2 cellular contexts compared by ENCODE assay signal in the genomic region with DNA sequence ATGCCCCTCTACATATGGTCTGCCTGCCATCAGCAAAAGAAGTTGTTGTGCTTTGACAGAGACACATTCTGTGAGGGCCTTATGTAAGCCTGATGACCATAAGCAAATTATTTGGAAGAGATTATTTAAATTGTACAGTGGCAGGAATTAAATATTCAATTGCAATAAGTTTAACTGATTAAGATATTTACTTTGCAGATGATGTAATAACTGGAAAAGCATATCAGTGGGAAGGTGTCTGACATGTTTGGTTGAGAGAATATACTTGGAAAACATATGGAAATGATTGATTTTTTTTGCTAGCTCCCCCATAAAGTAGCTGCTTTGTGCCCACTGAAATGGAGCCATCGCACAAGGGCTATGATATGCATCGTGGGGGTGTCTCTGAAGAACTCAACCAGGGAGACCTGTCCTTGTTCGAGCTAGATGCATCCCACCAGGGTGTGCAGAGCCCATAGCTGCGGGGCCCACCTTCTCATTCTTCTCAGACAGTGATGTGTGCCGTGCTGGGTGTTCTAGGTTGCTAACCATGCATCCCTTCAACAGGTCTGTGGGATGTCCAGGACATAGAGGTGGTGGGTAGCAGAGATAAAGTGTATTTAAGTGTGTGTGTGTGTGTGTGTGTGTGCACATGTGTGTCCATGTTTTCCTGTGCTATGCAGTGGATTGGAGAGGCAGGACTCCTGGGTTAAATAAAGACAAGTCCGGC.
TF ChIP-seq lines count a peak whose summit lies in the region.

No MANE protein-coding gene starts in this region.

TF ChIP-seq in HEK293, 187 proteins besides CTCF, POLR2A, EP300 and RAD21 (continues in another document):
- TF ChIP-seq, protein P1, sequence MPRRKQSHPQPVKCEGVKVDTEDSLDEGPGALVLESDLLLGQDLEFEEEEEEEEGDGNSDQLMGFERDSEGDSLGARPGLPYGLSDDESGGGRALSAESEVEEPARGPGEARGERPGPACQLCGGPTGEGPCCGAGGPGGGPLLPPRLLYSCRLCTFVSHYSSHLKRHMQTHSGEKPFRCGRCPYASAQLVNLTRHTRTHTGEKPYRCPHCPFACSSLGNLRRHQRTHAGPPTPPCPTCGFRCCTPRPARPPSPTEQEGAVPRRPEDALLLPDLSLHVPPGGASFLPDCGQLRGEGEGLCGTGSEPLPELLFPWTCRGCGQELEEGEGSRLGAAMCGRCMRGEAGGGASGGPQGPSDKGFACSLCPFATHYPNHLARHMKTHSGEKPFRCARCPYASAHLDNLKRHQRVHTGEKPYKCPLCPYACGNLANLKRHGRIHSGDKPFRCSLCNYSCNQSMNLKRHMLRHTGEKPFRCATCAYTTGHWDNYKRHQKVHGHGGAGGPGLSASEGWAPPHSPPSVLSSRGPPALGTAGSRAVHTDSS (tag by site-specific recombination; IDR thresholded peaks at IDR 0.05), result no peak
- TF ChIP-seq, protein P2, sequence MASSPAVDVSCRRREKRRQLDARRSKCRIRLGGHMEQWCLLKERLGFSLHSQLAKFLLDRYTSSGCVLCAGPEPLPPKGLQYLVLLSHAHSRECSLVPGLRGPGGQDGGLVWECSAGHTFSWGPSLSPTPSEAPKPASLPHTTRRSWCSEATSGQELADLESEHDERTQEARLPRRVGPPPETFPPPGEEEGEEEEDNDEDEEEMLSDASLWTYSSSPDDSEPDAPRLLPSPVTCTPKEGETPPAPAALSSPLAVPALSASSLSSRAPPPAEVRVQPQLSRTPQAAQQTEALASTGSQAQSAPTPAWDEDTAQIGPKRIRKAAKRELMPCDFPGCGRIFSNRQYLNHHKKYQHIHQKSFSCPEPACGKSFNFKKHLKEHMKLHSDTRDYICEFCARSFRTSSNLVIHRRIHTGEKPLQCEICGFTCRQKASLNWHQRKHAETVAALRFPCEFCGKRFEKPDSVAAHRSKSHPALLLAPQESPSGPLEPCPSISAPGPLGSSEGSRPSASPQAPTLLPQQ (tag by site-specific recombination; IDR thresholded peaks at IDR 0.05), result peak; percentile 70
- TF ChIP-seq ZFHX2 (tag by site-specific recombination; conservative IDR thresholded peaks at IDR 0.05) (no peak), SP3 (tag by site-specific recombination; IDR thresholded peaks at IDR 0.05) (no peak), MZF1 (tag by site-specific recombination; IDR thresholded peaks at IDR 0.05; ENCODE audit: borderline replicate concordance) (no peak), ZNF404 (tag by site-specific recombination; IDR thresholded peaks at IDR 0.05) (no peak), GFI1B (tag by site-specific recombination; IDR thresholded peaks at IDR 0.05) (no peak), SP7 (tag by site-specific recombination; IDR thresholded peaks at IDR 0.05) (no peak)
- TF ChIP-seq, protein P3, sequence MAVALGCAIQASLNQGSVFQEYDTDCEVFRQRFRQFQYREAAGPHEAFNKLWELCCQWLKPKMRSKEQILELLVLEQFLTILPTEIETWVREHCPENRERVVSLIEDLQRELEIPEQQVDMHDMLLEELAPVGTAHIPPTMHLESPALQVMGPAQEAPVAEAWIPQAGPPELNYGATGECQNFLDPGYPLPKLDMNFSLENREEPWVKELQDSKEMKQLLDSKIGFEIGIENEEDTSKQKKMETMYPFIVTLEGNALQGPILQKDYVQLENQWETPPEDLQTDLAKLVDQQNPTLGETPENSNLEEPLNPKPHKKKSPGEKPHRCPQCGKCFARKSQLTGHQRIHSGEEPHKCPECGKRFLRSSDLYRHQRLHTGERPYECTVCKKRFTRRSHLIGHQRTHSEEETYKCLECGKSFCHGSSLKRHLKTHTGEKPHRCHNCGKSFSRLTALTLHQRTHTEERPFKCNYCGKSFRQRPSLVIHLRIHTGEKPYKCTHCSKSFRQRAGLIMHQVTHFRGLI (tag by site-specific recombination; IDR thresholded peaks at IDR 0.05), result no peak
- TF ChIP-seq, protein P4, sequence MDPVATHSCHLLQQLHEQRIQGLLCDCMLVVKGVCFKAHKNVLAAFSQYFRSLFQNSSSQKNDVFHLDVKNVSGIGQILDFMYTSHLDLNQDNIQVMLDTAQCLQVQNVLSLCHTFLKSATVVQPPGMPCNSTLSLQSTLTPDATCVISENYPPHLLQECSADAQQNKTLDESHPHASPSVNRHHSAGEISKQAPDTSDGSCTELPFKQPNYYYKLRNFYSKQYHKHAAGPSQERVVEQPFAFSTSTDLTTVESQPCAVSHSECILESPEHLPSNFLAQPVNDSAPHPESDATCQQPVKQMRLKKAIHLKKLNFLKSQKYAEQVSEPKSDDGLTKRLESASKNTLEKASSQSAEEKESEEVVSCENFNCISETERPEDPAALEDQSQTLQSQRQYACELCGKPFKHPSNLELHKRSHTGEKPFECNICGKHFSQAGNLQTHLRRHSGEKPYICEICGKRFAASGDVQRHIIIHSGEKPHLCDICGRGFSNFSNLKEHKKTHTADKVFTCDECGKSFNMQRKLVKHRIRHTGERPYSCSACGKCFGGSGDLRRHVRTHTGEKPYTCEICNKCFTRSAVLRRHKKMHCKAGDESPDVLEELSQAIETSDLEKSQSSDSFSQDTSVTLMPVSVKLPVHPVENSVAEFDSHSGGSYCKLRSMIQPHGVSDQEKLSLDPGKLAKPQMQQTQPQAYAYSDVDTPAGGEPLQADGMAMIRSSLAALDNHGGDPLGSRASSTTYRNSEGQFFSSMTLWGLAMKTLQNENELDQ (tag by site-specific recombination; IDR thresholded peaks at IDR 0.05; ENCODE audit: low read depth), result no peak
- TF ChIP-seq, protein P5, sequence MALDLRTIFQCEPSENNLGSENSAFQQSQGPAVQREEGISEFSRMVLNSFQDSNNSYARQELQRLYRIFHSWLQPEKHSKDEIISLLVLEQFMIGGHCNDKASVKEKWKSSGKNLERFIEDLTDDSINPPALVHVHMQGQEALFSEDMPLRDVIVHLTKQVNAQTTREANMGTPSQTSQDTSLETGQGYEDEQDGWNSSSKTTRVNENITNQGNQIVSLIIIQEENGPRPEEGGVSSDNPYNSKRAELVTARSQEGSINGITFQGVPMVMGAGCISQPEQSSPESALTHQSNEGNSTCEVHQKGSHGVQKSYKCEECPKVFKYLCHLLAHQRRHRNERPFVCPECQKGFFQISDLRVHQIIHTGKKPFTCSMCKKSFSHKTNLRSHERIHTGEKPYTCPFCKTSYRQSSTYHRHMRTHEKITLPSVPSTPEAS (tag by site-specific recombination; IDR thresholded peaks at IDR 0.05), result peak; percentile 54; the same call in 1 of the 2 replicates

TF ChIP-seq in K562, 482 proteins besides CTCF, POLR2A, EP300 and RAD21 (continued from another document):
- TF ChIP-seq OTX1 (CRISPR knock-in tag; IDR thresholded peaks at IDR 0.05), result no peak
- TF ChIP-seq CXXC5 (CRISPR knock-in tag; IDR thresholded peaks at IDR 0.05), result 0 out of 2 replicates have a peak, but pooled peaks have one; percentile 13
- TF ChIP-seq DIDO1 (tag; IDR thresholded peaks at IDR 0.05; ENCODE audit: low read depth), result no peak
- no peak for TF ChIP-seq ZNF3 (CRISPR knock-in tag; IDR thresholded peaks at IDR 0.05)
- TF ChIP-seq SMAD4 (CRISPR knock-in tag; conservative IDR thresholded peaks at IDR 0.05), result peak; percentile 44; the same call in 1 of the 2 replicates
- TF ChIP-seq FOSL1 (tag; conservative IDR thresholded peaks at IDR 0.05), result no peak
- TF ChIP-seq, protein P6, sequence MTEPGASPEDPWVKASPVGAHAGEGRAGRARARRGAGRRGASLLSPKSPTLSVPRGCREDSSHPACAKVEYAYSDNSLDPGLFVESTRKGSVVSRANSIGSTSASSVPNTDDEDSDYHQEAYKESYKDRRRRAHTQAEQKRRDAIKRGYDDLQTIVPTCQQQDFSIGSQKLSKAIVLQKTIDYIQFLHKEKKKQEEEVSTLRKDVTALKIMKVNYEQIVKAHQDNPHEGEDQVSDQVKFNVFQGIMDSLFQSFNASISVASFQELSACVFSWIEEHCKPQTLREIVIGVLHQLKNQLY (CRISPR knock-in tag; conservative IDR thresholded peaks at IDR 0.05), result no peak
- peak; percentile 55; the same call in 1 of the 2 replicates for TF ChIP-seq ZNF589 (CRISPR knock-in tag; IDR thresholded peaks at IDR 0.05; ENCODE audit: low read depth)
- no peak for TF ChIP-seq RBFOX2 (IDR thresholded peaks at IDR 0.05; ENCODE audit: low read depth, low read length)
- no peak for TF ChIP-seq POLR2H (tag; IDR thresholded peaks at IDR 0.05; ENCODE audit: low read depth)
- no peak for TF ChIP-seq LEF1 (IDR thresholded peaks at IDR 0.05)
- no peak for TF ChIP-seq RBM14 (IDR thresholded peaks at IDR 0.05; ENCODE audit: borderline replicate concordance, insufficient read depth, low read depth, low read length)
- TF ChIP-seq MCM2 (IDR thresholded peaks at IDR 0.05; ENCODE audit: low read depth), result no peak
- TF ChIP-seq CEBPG (CRISPR knock-in tag; IDR thresholded peaks at IDR 0.05), result no peak
- TF ChIP-seq CEBPG (tag; conservative IDR thresholded peaks at IDR 0.05 in 1 of 2, IDR thresholded peaks at IDR 0.05 in 1 of 2), result peak; percentile 28 to 52; a peak in 2 of 4 replicates
- TF ChIP-seq, protein P7, sequence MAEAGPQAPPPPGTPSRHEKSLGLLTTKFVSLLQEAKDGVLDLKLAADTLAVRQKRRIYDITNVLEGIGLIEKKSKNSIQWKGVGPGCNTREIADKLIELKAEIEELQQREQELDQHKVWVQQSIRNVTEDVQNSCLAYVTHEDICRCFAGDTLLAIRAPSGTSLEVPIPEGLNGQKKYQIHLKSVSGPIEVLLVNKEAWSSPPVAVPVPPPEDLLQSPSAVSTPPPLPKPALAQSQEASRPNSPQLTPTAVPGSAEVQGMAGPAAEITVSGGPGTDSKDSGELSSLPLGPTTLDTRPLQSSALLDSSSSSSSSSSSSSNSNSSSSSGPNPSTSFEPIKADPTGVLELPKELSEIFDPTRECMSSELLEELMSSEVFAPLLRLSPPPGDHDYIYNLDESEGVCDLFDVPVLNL (CRISPR knock-in tag; IDR thresholded peaks at IDR 0.05; ENCODE audit: low read depth), result no peak
- TF ChIP-seq FOXA3 (CRISPR knock-in tag; conservative IDR thresholded peaks at IDR 0.05 in 1 of 2, IDR thresholded peaks at IDR 0.05 in 1 of 2), result 0 out of 4 replicates have a peak, but pooled peaks of 1 of the 2 experiments have one; percentile 9
- 0 out of 2 replicates have a peak, but pooled peaks have one; percentile 32 for TF ChIP-seq CEBPB (tag; IDR thresholded peaks at IDR 0.05)
- TF ChIP-seq, protein P8, sequence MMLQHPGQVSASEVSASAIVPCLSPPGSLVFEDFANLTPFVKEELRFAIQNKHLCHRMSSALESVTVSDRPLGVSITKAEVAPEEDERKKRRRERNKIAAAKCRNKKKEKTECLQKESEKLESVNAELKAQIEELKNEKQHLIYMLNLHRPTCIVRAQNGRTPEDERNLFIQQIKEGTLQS (IDR thresholded peaks at IDR 0.05), result peak; percentile 55
- TF ChIP-seq, protein P8 (CRISPR knock-in tag; conservative IDR thresholded peaks at IDR 0.05), result no peak
- TF ChIP-seq, protein P9, sequence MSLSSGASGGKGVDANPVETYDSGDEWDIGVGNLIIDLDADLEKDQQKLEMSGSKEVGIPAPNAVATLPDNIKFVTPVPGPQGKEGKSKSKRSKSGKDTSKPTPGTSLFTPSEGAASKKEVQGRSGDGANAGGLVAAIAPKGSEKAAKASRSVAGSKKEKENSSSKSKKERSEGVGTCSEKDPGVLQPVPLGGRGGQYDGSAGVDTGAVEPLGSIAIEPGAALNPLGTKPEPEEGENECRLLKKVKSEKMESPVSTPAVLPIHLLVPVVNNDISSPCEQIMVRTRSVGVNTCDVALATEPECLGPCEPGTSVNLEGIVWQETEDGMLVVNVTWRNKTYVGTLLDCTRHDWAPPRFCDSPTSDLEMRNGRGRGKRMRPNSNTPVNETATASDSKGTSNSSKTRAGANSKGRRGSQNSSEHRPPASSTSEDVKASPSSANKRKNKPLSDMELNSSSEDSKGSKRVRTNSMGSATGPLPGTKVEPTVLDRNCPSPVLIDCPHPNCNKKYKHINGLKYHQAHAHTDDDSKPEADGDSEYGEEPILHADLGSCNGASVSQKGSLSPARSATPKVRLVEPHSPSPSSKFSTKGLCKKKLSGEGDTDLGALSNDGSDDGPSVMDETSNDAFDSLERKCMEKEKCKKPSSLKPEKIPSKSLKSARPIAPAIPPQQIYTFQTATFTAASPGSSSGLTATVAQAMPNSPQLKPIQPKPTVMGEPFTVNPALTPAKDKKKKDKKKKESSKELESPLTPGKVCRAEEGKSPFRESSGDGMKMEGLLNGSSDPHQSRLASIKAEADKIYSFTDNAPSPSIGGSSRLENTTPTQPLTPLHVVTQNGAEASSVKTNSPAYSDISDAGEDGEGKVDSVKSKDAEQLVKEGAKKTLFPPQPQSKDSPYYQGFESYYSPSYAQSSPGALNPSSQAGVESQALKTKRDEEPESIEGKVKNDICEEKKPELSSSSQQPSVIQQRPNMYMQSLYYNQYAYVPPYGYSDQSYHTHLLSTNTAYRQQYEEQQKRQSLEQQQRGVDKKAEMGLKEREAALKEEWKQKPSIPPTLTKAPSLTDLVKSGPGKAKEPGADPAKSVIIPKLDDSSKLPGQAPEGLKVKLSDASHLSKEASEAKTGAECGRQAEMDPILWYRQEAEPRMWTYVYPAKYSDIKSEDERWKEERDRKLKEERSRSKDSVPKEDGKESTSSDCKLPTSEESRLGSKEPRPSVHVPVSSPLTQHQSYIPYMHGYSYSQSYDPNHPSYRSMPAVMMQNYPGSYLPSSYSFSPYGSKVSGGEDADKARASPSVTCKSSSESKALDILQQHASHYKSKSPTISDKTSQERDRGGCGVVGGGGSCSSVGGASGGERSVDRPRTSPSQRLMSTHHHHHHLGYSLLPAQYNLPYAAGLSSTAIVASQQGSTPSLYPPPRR (CRISPR knock-in tag; IDR thresholded peaks at IDR 0.05; ENCODE audit: borderline replicate concordance), result no peak
